Comparison of ENCODE assay signal across 8 cellular contexts in genomic region chr12:47812797-47813490, GRCh38. TPM values are rescaled to one million over a fixed set of nuclear protein-coding genes. Genes with fewer than 3 reads are reported as not detected.
A peak's percentile ranks its signal among the peaks of the same experiment; 100 is the strongest.
DNase-seq lines count a peak whose midpoint lies in the region; ATAC-seq, FAIRE-seq and TF ChIP-seq lines count a peak whose summit lies in the region.

No MANE protein-coding gene starts in this region.

- peaks cover 3% of the 10 kb centered on the region for H3K9me3 Mint-ChIP-seq in activated naive CD4-positive, alpha-beta T cell treated with anti-CD3 and anti-CD28 coated beads for 36 hours

- peak overlapping the region; percentile 88 for H3K4me3 Mint-ChIP-seq in activated naive CD4-positive, alpha-beta T cell treated with anti-CD3 and anti-CD28 coated beads for 36 hours

- no peaks in the 10 kb centered on the region for H3K36me3 ChIP-seq in pancreas
- no peaks in the 10 kb centered on the region for H3K36me3 ChIP-seq in tibial nerve

- FAIRE-seq in pancreas (lab: Jason Lieb, UNC): no peak

- peak overlapping the region; percentile 67 to 86 (median 80) for H3K27ac ChIP-seq in pancreas
- H3K27ac ChIP-seq in tibial nerve: peak overlapping the region; percentile 96 to 99 (median 97)

- DNase-seq in A172 (ENCODE audit: low spot score) (peak; percentile 73), SIG-M5 (lab: John Stamatoyannopoulos, UW) (peak; percentile 32), globus pallidus (ENCODE audit: low spot score) (peak; percentile 52), pancreas (peak; percentile 71 to 83 (median 75)), tibial nerve (ENCODE audit: low spot score in 2 of 2) (peak; percentile 76 to 79)
- DNase-seq in activated naive CD4-positive, alpha-beta T cell treated with anti-CD3 and anti-CD28 coated beads for 36 hours: peak; percentile 99

- H3K4me1 Mint-ChIP-seq in activated naive CD4-positive, alpha-beta T cell treated with anti-CD3 and anti-CD28 coated beads for 36 hours (ENCODE audit: low read depth): peaks cover 75% of the 10 kb centered on the region

- H3K27me3 ChIP-seq in pancreas: no peaks in the 10 kb centered on the region
- H3K27me3 ChIP-seq in tibial nerve: no peaks in the 10 kb centered on the region

- peaks cover 69% of the 10 kb centered on the region for H3K36me3 Mint-ChIP-seq in activated naive CD4-positive, alpha-beta T cell treated with anti-CD3 and anti-CD28 coated beads for 36 hours (ENCODE audit: low read depth)

- intact Hi-C loops in activated naive CD4-positive, alpha-beta T cell treated with anti-CD3 and anti-CD28 coated beads for 36 hours (cut with micrococcal nuclease): loop anchor here (1.0 to 10.0 kb wide), 8 partner anchors 19 to 1541 kb away; partner anchors contain the start of genes RPAP3, SENP1 and SLC38A2
- intact Hi-C loops in pancreas (cut with DNase I): no loop called here

- TF ChIP-seq POLR2A in tibial nerve (IDR thresholded peaks at IDR 0.05): peak in 1 of 2 donors; percentile 48

- 11 to 17% methylated on average over 32 to 37 of the region's 37 CpGs for WGBS in pancreas, 2 donors
- WGBS in tibial nerve, 2 donors: 1 to 6% methylated on average over 27 to 37 of the region's 37 CpGs

- CTCF ChIA-PET in activated naive CD4-positive, alpha-beta T cell treated with anti-CD3 and anti-CD28 coated beads for 36 hours (lab: Charles Lee): interaction anchor here (0.7 to 27.8 kb wide), 9 partner anchors 9 to 606 kb away, joined by 3 to 848 read pairs (median 5); partner anchors contain the start of gene RAPGEF3

- H3K4me3 ChIP-seq in pancreas (peak overlapping the region in 3 of 4 donors; percentile 2 to 40 (median 28)), tibial nerve (peak overlapping the region; percentile 28 to 51 (median 32))

- ATAC-seq in GM19023 (IDR thresholded peaks at IDR 0.05; ENCODE audit: unreplicated experiment) (peak; percentile 69), HG03159 (IDR thresholded peaks at IDR 0.05; ENCODE audit: unreplicated experiment) (peak; percentile 62), pancreas (peak; percentile 75 to 87 (median 84))

- no peak for TF ChIP-seq CTCF in pancreas (IDR thresholded peaks at IDR 0.05)
- no peak for TF ChIP-seq CTCF in tibial nerve (IDR thresholded peaks at IDR 0.05)

- H3K27ac Mint-ChIP-seq in activated naive CD4-positive, alpha-beta T cell treated with anti-CD3 and anti-CD28 coated beads for 36 hours: peak overlapping the region; percentile 98

- no peaks in the 10 kb centered on the region for H3K9me3 ChIP-seq in pancreas
- H3K9me3 ChIP-seq in tibial nerve: no peaks in the 10 kb centered on the region

- no peaks in the 10 kb centered on the region for H3K27me3 Mint-ChIP-seq in activated naive CD4-positive, alpha-beta T cell treated with anti-CD3 and anti-CD28 coated beads for 36 hours (ENCODE audit: low read depth)

- peak in 1 of 2 donors; percentile 73 for TF ChIP-seq EP300 in tibial nerve (IDR thresholded peaks at IDR 0.05)

- H3K4me1 ChIP-seq in pancreas (peaks cover 0 to 20% (median 10%) of the 10 kb centered on the region in 3 donors), tibial nerve (peaks cover 6 to 100% (median 91%) of the 10 kb centered on the region in 4 donors)

RNA-seq across cellular contexts. Expression of gene HDAC7, which starts 6.8 kb away (rescaled TPM):
- 24.4 and 29.4 TPM in 2 replicates for total RNA-seq in A172 (2014; rRNA removed; shearing (Covaris generic))
- total RNA-seq in activated naive CD4-positive, alpha-beta T cell treated with anti-CD3 and anti-CD28 coated beads for 36 hours: 100 to 1,000 TPM; 272 to 289 TPM
- total RNA-seq in pancreas (10 to 100 TPM; 17.9 to 45.5 (median 20.1) TPM), tibial nerve (100 to 1,000 TPM in 2 of 4 donors, 10 to 100 TPM in 2; 90.4 to 186 (median 98.4) TPM)
- polyA plus RNA-seq in pancreas: 10 to 100 TPM; 36.6 to 48.1 TPM

RNA-seq across cellular contexts. Expression of gene SLC48A1, which starts 39.9 kb away (rescaled TPM):
- 4.3 and 10.0 TPM in 2 replicates for total RNA-seq in A172 (2014; rRNA removed; shearing (Covaris generic))
- 10 to 100 TPM; 16.6 to 21.0 TPM for total RNA-seq in activated naive CD4-positive, alpha-beta T cell treated with anti-CD3 and anti-CD28 coated beads for 36 hours
- 10 to 100 TPM; 12.2 to 17.2 (median 13.9) TPM for total RNA-seq in pancreas
- polyA plus RNA-seq in pancreas: 10 to 100 TPM; 12.4 to 14.2 TPM
- total RNA-seq in tibial nerve: 10 to 100 TPM; 24.6 to 37.9 (median 33.8) TPM

RNA-seq across cellular contexts. Expression of gene RAPGEF3, which starts 54.3 kb away (rescaled TPM):
- 1.3 and 1.4 TPM in 2 replicates for total RNA-seq in A172 (2014; rRNA removed; shearing (Covaris generic))
- total RNA-seq in activated naive CD4-positive, alpha-beta T cell treated with anti-CD3 and anti-CD28 coated beads for 36 hours: 1 to 10 TPM; 1.5 to 1.6 TPM
- total RNA-seq in pancreas: 1 to 10 TPM; 2.5 to 6.7 (median 5.0) TPM
- polyA plus RNA-seq in pancreas: 10 to 100 TPM; 51.4 to 54.4 TPM
- total RNA-seq in tibial nerve: 100 to 1,000 TPM in 1 of 4 donors, 10 to 100 TPM in 3; 47.3 to 109 (median 83.6) TPM

Comparison
In these comparisons a context has a peak if more than half of its experiments do, and no peak if none do; other contexts are left out.
1. Peak in every context shown above with its lines: DNase-seq, ATAC-seq, H3K4me3 ChIP-seq and H3K27ac ChIP-seq.
2. DNase-seq: peak in every context shown above with its lines; median percentile 99 in activated naive CD4-positive, alpha-beta T cell treated with anti-CD3 and anti-CD28 coated beads for 36 hours; 78 in tibial nerve; 75 in pancreas; 73 in A172; 52 in globus pallidus; 32 in SIG-M5.
3. RNA of gene RAPGEF3, which starts 54.3 kb away (total RNA-seq): 47.3 to 109 TPM in tibial nerve; 2.5 to 6.7 TPM in pancreas, 1.5 to 1.6 TPM in activated naive CD4-positive, alpha-beta T cell treated with anti-CD3 and anti-CD28 coated beads for 36 hours and 1.3 to 1.4 TPM in A172; every median in the first group is over 4 times any median in the second.